In the genomic region with DNA sequence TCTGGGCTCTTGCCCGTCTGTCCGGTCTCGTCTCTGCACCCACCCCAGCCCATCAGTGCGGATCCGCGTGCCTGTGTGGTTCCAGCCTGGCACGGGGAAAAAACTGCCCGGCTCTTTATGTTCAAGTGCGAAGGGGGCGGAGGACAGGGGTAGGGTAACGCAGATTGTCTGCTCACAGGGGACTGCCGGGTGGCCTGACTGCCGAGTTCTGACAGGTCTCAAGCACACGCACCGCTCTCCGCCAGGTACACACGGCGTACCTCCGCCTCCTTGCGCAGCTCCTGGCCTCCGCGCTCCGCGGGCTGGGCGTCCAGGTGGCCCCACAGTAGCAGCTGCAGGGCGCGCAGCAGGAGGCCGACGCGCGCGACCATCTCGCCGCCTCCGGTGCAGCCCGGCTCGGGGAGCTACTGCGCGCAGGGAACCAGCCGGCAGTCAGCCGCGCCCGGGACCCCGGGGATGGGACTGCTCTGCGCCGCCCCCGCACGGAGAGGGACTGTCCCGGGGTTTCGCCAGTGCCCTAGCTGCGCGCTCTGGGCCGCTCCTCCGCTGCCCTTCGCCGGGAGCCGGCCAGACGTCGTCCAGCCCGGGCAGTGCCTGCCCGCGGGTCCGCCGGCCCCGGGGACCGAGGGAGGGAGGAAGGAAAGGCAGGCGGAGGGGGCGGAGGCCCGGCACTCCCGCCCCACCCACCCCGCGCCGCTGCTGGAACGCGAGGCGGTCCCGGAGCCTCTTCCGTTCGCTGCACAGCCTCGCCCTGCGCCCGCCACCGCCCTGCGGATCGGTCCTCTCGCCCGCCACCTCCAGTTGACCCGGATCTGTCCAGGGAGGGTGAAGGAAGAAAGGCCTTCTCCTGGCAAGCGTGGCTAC, we compare ENCODE assay signal across 8 cellular contexts. TPM values are rescaled to one million over a fixed set of nuclear protein-coding genes. Genes with fewer than 3 reads are reported as not detected.
DNase-seq lines count a peak whose midpoint lies in the region; ATAC-seq, FAIRE-seq and TF ChIP-seq lines count a peak whose summit lies in the region.

A gene with protein sequence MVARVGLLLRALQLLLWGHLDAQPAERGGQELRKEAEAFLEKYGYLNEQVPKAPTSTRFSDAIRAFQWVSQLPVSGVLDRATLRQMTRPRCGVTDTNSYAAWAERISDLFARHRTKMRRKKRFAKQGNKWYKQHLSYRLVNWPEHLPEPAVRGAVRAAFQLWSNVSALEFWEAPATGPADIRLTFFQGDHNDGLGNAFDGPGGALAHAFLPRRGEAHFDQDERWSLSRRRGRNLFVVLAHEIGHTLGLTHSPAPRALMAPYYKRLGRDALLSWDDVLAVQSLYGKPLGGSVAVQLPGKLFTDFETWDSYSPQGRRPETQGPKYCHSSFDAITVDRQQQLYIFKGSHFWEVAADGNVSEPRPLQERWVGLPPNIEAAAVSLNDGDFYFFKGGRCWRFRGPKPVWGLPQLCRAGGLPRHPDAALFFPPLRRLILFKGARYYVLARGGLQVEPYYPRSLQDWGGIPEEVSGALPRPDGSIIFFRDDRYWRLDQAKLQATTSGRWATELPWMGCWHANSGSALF (minus strand): TSS at position 635 of the 864 bp plus-strand sequence. CDS start 264 bp downstream, at position 371.

- no peak for TF ChIP-seq CTCF in ovary (IDR thresholded peaks at IDR 0.05)

- WGBS in ovary, 3 donors: 1% methylated on average over 59 to 89 of the region's 89 CpGs

- TF ChIP-seq POLR2A in ovary (IDR thresholded peaks at IDR 0.05): no peak

- peaks cover 5% of the 10 kb centered on the region for H3K4me1 ChIP-seq in ovary (ENCODE audit: insufficient read depth)

- no peak within 1 kb of the TSS for H3K27ac ChIP-seq in ovary

- no peak for TF ChIP-seq EP300 in ovary (IDR thresholded peaks at IDR 0.05)

- intact Hi-C loops in Right ventricle myocardium inferior (cut with DNase I): no loop called here
- intact Hi-C loops in ovary (cut with DNase I): no loop called here

- DNase-seq in GM03348 (ENCODE audit: low spot score) (peak; percentile 79), NCI-H510A treated with DMSO at 0.1 percent for 48 hours (lab: John Stamatoyannopoulos, UW) (peak; percentile 24), Right ventricle myocardium inferior (ENCODE audit: missing footprints) (no peak), ovary (no peak), GM19239 (ENCODE audit: insufficient read length, low spot score) (no peak), Ammon's horn (ENCODE audit: low spot score) (no peak)
- DNase-seq in activated naive CD4-positive, alpha-beta T cell treated with Interleukin-2 at 50 U/mL for 16 hours: peak; percentile 40

- no peaks in the 10 kb centered on the region for H3K27me3 ChIP-seq in ovary

- H3K4me3 ChIP-seq in ovary: peak within 1 kb of the TSS; percentile 58

- FAIRE-seq in GM19239 (lab: Jason Lieb, UNC): no peak

- H3K9me3 ChIP-seq in ovary: peaks cover 0 to 6% of the 10 kb centered on the region in 2 donors

- H3K36me3 ChIP-seq in ovary: no peaks in the 10 kb centered on the region

- ATAC-seq in Right ventricle myocardium inferior (peak; percentile 53), HG02798 (IDR thresholded peaks at IDR 0.05; ENCODE audit: poor library complexity, unreplicated experiment) (no peak)

RNA-seq across cellular contexts. Expression of the gene that starts here (rescaled TPM):
- total RNA-seq in Right ventricle myocardium inferior (2.3 TPM), ovary (10 to 100 TPM in 1 of 7 donors, 1 to 10 TPM in 4, under 1 TPM in 2; 0.25 to 33.3 (median 3.3) TPM)
- polyA plus RNA-seq in ovary: 1 to 10 TPM; 5.9 to 7.1 TPM

Comparison
In these comparisons a context has a peak if more than half of its experiments do, and no peak if none do; other contexts are left out.
1. DNase-seq: peak in GM03348 (single experiment), NCI-H510A treated with DMSO at 0.1 percent for 48 hours (single experiment) and activated naive CD4-positive, alpha-beta T cell treated with Interleukin-2 at 50 U/mL for 16 hours (single experiment); none in Right ventricle myocardium inferior (single experiment), ovary (0 of 5), GM19239 (single experiment) and Ammon's horn (single experiment).